ENCODE assay signal across 28 cellular contexts in genomic region chr7:140033779-140034363, GRCh38. TPM values are rescaled to one million over a fixed set of nuclear protein-coding genes. Genes with fewer than 3 reads are reported as not detected.
DNase-seq lines count a peak whose midpoint lies in the region; ATAC-seq, FAIRE-seq and TF ChIP-seq lines count a peak whose summit lies in the region.
"Had no signal": no experiment of that assay in that cellular context is flagged by ENCODE, and none has a peak within 500 bp of the region (broad histone marks: within the 10 kb centered on the region; RNA-seq: fewer than 3 reads in every experiment).

No MANE protein-coding gene starts in this region.

- peak overlapping the region; percentile 47 for H2BK120ac ChIP-seq in IMR-90 (ENCODE audit: low read depth, low read length)

- no peak overlapping the region for H2BK5ac ChIP-seq in IMR-90 (ENCODE audit: low read depth, low read length, poor library complexity, severe bottlenecking)

- peak overlapping the region; percentile 53; the same call in 1 of the 2 replicates for H2BK20ac ChIP-seq in IMR-90 (ENCODE audit: low read depth, low read length)

- ATAC-seq in IMR-90 (ENCODE audit: low read depth) (no peak), K562 (no peak), foreskin keratinocyte (peak; percentile 88), HG03520 (IDR thresholded peaks at IDR 0.05; ENCODE audit: unreplicated experiment) (no peak)
- ATAC-seq: naive thymus-derived CD4-positive, alpha-beta T cell had no signal

- H3K9me3 Mint-ChIP-seq in immature natural killer cell: no peaks in the 10 kb centered on the region
- H3K9me3 Mint-ChIP-seq: activated T-cell treated with anti-CD3 and anti-CD28 coated beads, Interleukin-2, amount 50 U/mL, for 24 hours; naive thymus-derived CD4-positive, alpha-beta T cell; T-helper 2 cell treated with Interferon-gamma antibody and Interleukin-4, amounts not matched to agents 5 μg/mL and 100 μg/mL, for 36 hours had no signal

- H3K4me3 ChIP-seq in ACC112 (ENCODE audit: low read depth, low read length) (no peak overlapping the region), IMR-90 (ENCODE audit: insufficient read depth, low read depth, low read length) (no peak overlapping the region), K562 (no peak overlapping the region)
- H3K4me3 ChIP-seq: esophagus squamous epithelium, HAP-1, transverse colon had no signal

- peak overlapping the region in 1 of 2 experiments; percentile 88; a peak in 1 of 4 replicates for H4K8ac ChIP-seq in IMR-90 (ENCODE audit: low read depth in 2 of 2, low read length in 2 of 2)

- H3K27me3 ChIP-seq in ACC112 (ENCODE audit: insufficient read depth, low read length): no peaks in the 10 kb centered on the region
- H3K27me3 ChIP-seq in IMR-90 (ENCODE audit: control insufficient read depth, insufficient read depth, low read length): no peaks in the 10 kb centered on the region
- H3K27me3 ChIP-seq in K562 (ENCODE audit: control insufficient read depth in 2 of 2, insufficient read depth in 2 of 2, low read length in 2 of 2): no peaks in the 10 kb centered on the region
- H3K27me3 ChIP-seq in foreskin keratinocyte: no peaks in the 10 kb centered on the region
- H3K27me3 ChIP-seq: esophagus squamous epithelium, transverse colon had no signal

- TF ChIP-seq EP300 in K562 (IDR thresholded peaks at IDR 0.05; ENCODE audit: low read length): no peak

- H3K56ac ChIP-seq in IMR-90 (ENCODE audit: extremely low read depth, insufficient read depth, low read length): no peak overlapping the region

- TF ChIP-seq CTCF in IMR-90 (conservative IDR thresholded peaks at IDR 0.05; ENCODE audit: low read depth, low read length) (no peak), K562 (IDR thresholded peaks at IDR 0.05 in 2 of 3, conservative IDR thresholded peaks at IDR 0.05 in 1 of 3; ENCODE audit: insufficient read depth in 2 of 3, low read depth in 1 of 3, low read length in 3 of 3) (no peak), foreskin keratinocyte (conservative IDR thresholded peaks at IDR 0.05) (no peak)

- H3K79me1 ChIP-seq in IMR-90 (ENCODE audit: low read depth in 1 of 2, low read length in 2 of 2): peaks cover 0 to 17% of the 10 kb centered on the region in 2 experiments; a peak in 1 of 4 replicates

- BruUV-seq in IMR-90 (replicated peaks; lab: Mats Ljungman, UMichigan) (no TSS peak), K562 (replicated peaks; lab: Mats Ljungman, UMichigan) (no TSS peak)

- H2AK9ac ChIP-seq in IMR-90 (replicated peaks; ENCODE audit: low read depth, low read length, poor library complexity): no peak overlapping the region

- H3K9me3 ChIP-seq in IMR-90 (ENCODE audit: control insufficient read depth, insufficient read depth, low read length) (no peaks in the 10 kb centered on the region), K562 (replicated peaks; ENCODE audit: control insufficient read depth, insufficient read depth, low read depth, low read length) (no peaks in the 10 kb centered on the region)
- H3K9me3 ChIP-seq: esophagus squamous epithelium, HAP-1, transverse colon had no signal

- DNase-seq in IMR-90 (peak; percentile 11), K562 (ENCODE audit: extremely low read depth in 1 of 4, low spot score in 3 of 4) (no peak), foreskin keratinocyte (peak; percentile 97 to 98), foreskin melanocyte (no peak), immature natural killer cell (no peak), retina (no peak)
- DNase-seq: activated CD4-positive, alpha-beta T cell treated with anti-CD3 and anti-CD28 coated beads for 48 hours; activated CD8-positive, alpha-beta memory T cell treated with anti-CD3 and anti-CD28 coated beads for 24 hours; activated naive CD4-positive, alpha-beta T cell treated with Interleukin-2 at 50 U/mL for 16 hours; activated T-cell treated with anti-CD3 and anti-CD28 coated beads, Interleukin-2, amount 50 U/mL, for 24 hours; cortex of kidney; esophagus squamous epithelium; GF-D8; kidney; midbrain; naive thymus-derived CD4-positive, alpha-beta T cell; NCI-H1436 treated with DMSO at 0.1 percent for 48 hours; NCI-H2107; NCI-H774; occipital lobe; stimulated activated CD4-positive, alpha-beta T cell treated with anti-CD3 and anti-CD28 coated beads, Interleukin-2, amount 100 ng/mL, for 48 hours; transverse colon had no signal

- intact Hi-C loops in IMR-90 (cut with micrococcal nuclease) (no loop called here), K562 (cut with micrococcal nuclease) (no loop called here)

- peaks cover 19% of the 10 kb centered on the region; the same call in 1 of the 2 replicates for H3K36me3 ChIP-seq in ACC112 (ENCODE audit: insufficient read depth, low read length)
- H3K36me3 ChIP-seq in IMR-90 (ENCODE audit: control insufficient read depth, insufficient read depth, low read length): peaks cover 7% of the 10 kb centered on the region
- H3K36me3 ChIP-seq in K562 (ENCODE audit: control insufficient read depth, insufficient read depth, low read length): peaks cover 25% of the 10 kb centered on the region; the same call in 2 of the 3 replicates
- H3K36me3 ChIP-seq: HAP-1 had no signal

- peaks cover 21 to 32% of the 10 kb centered on the region in 2 donors for H3K4me1 Mint-ChIP-seq in immature natural killer cell

- H3K9me1 ChIP-seq in IMR-90 (ENCODE audit: insufficient read depth, low read length): peaks cover 20% of the 10 kb centered on the region
- no peaks in the 10 kb centered on the region for H3K9me1 ChIP-seq in K562 (ENCODE audit: control insufficient read depth, insufficient read depth, low read length)

- WGBS in IMR-90 (ENCODE audit: extremely low coverage in 2 of 2, insufficient read length in 1 of 2), 2 experiments: 94% methylated on average over 11 of the region's 14 CpGs; no CpG with 5 or more reads in 1 of the 2 experiments
- WGBS in K562 (ENCODE audit: insufficient coverage, low coverage, missing lambda C conversion rate): 83% methylated on average over 14 of the region's 14 CpGs

- POLR2A ChIA-PET in IMR-90 (lab: Charles Lee; ENCODE audit: unreplicated experiment) (no interaction called here), K562 (lab: Yijun Ruan, JAX) (no interaction called here)

- peaks cover 42% of the 10 kb centered on the region for H3K4me1 ChIP-seq in ACC112 (ENCODE audit: control insufficient read depth, insufficient read depth, low read length, unreplicated experiment)
- peaks cover 13% of the 10 kb centered on the region for H3K4me1 ChIP-seq in IMR-90 (ENCODE audit: control insufficient read depth, insufficient read depth, low read length)
- H3K4me1 ChIP-seq in K562 (replicated peaks in 1 of 2; ENCODE audit: control insufficient read depth in 2 of 2, insufficient read depth in 2 of 2, low read length in 2 of 2): no peaks in the 10 kb centered on the region
- peaks cover 29% of the 10 kb centered on the region for H3K4me1 ChIP-seq in foreskin keratinocyte
- H3K4me1 ChIP-seq: esophagus squamous epithelium, HAP-1, transverse colon had no signal

- H3K27ac Mint-ChIP-seq in immature natural killer cell: no peak overlapping the region
- H3K27ac Mint-ChIP-seq: activated T-cell treated with anti-CD3 and anti-CD28 coated beads, Interleukin-2, amount 50 U/mL, for 24 hours; T-helper 2 cell treated with Interferon-gamma antibody and Interleukin-4, amounts not matched to agents 5 μg/mL and 100 μg/mL, for 36 hours had no signal

- peaks cover 21 to 44% (median 24%) of the 10 kb centered on the region in 3 donors for H3K36me3 Mint-ChIP-seq in immature natural killer cell

- in situ Hi-C loops in IMR-90 (cut with MboI; ENCODE audit: low sequenced_read_pairs) (no loop called here), K562 (cut with MboI) (no loop called here)

- CTCF ChIA-PET in IMR-90 (lab: Yijun Ruan, JAX) (no interaction called here), K562 (lab: Yijun Ruan, JAX; ENCODE audit: low intra/inter-chr PET ratio) (no interaction called here)

- H2AK5ac ChIP-seq in IMR-90 (ENCODE audit: low read depth, low read length): peak overlapping the region; percentile 89

- H2BK15ac ChIP-seq in IMR-90 (ENCODE audit: low read depth, low read length): peak overlapping the region; percentile 91; the same call in 1 of the 3 replicates

- H3K4me2 ChIP-seq in IMR-90 (ENCODE audit: low read depth, low read length): no peak overlapping the region
- H3K4me2 ChIP-seq in K562 (ENCODE audit: insufficient read depth, low read length): no peak overlapping the region
- H3K4me2 ChIP-seq: KMS-11 had no signal

- H3K27ac ChIP-seq in ACC112 (ENCODE audit: low read depth, low read length) (peak overlapping the region; percentile 80), IMR-90 (ENCODE audit: insufficient read depth, low read length) (no peak overlapping the region), K562 (ENCODE audit: extremely low read depth, low read depth, low read length) (no peak overlapping the region), foreskin keratinocyte (peak overlapping the region; percentile 99)
- H3K27ac ChIP-seq: esophagus squamous epithelium, KMS-11, transverse colon, VCaP had no signal

- H3K4me3 Mint-ChIP-seq in immature natural killer cell: no peak overlapping the region
- H3K4me3 Mint-ChIP-seq: activated T-cell treated with anti-CD3 and anti-CD28 coated beads, Interleukin-2, amount 50 U/mL, for 24 hours had no signal

- H3K27me3 Mint-ChIP-seq in immature natural killer cell (ENCODE audit: low read depth in 3 of 3): peaks cover 0 to 5% (median 4%) of the 10 kb centered on the region in 3 donors
- H3K27me3 Mint-ChIP-seq: activated T-cell treated with anti-CD3 and anti-CD28 coated beads, Interleukin-2, amount 50 U/mL, for 24 hours; naive thymus-derived CD4-positive, alpha-beta T cell had no signal

- no peak for TF ChIP-seq RAD21 in IMR-90 (IDR thresholded peaks at IDR 0.05; ENCODE audit: low read length)
- TF ChIP-seq RAD21 in K562 (CRISPR knock-in tag; conservative IDR thresholded peaks at IDR 0.05 in 1 of 2, IDR thresholded peaks at IDR 0.05 in 1 of 2): no peak

- FAIRE-seq in K562 (lab: Jason Lieb, UNC): no peak
- FAIRE-seq: kidney had no signal

- H4K5ac ChIP-seq in IMR-90 (ENCODE audit: low read depth, low read length): no peak overlapping the region

- H4K20me1 ChIP-seq in IMR-90 (ENCODE audit: insufficient read depth, low read length) (no peaks in the 10 kb centered on the region), K562 (replicated peaks; ENCODE audit: control insufficient read depth, insufficient read depth, low read length) (no peaks in the 10 kb centered on the region)

- H3K9ac ChIP-seq in IMR-90 (ENCODE audit: low read depth, low read length): no peak overlapping the region
- no peak overlapping the region for H3K9ac ChIP-seq in K562 (ENCODE audit: insufficient read depth in 1 of 2, low read depth in 2 of 2, low read length in 2 of 2)
- H3K9ac ChIP-seq: KMS-11 had no signal

- TF ChIP-seq POLR2A in IMR-90 (IDR thresholded peaks at IDR 0.05; ENCODE audit: low read depth, low read length) (no peak), K562 (conservative IDR thresholded peaks at IDR 0.05) (no peak)

- H3K23ac ChIP-seq in IMR-90 (ENCODE audit: low read depth, low read length): no peak overlapping the region

- H3K14ac ChIP-seq in IMR-90 (replicated peaks; ENCODE audit: low read depth, low read length): peak overlapping the region; percentile 69; the same call in 1 of the 2 replicates

- H2AFZ ChIP-seq in ACC112 (ENCODE audit: low read length, unreplicated experiment) (no peak overlapping the region), IMR-90 (replicated peaks; ENCODE audit: low read length, poor library complexity) (no peak overlapping the region), K562 (ENCODE audit: low read depth, low read length) (no peak overlapping the region)

- H4K91ac ChIP-seq in IMR-90 (ENCODE audit: insufficient read depth, low read depth, low read length): peak overlapping the region; percentile 56; the same call in 1 of the 2 replicates

- H3K79me2 ChIP-seq in ACC112 (ENCODE audit: control insufficient read depth, insufficient read depth, low read length, unreplicated experiment) (peaks cover 21% of the 10 kb centered on the region), K562 (ENCODE audit: control insufficient read depth, insufficient read depth, low read length) (no peaks in the 10 kb centered on the region)

- H3K4ac ChIP-seq in IMR-90 (ENCODE audit: low read depth, low read length): peak overlapping the region; percentile 58; the same call in 1 of the 2 replicates

- no peak overlapping the region for H3K18ac ChIP-seq in IMR-90 (ENCODE audit: low read depth, low read length)

- dilution Hi-C loops in IMR-90 (cut with HindIII; ENCODE audit: low sequenced_read_pairs, unreplicated experiment): no loop called here

RNA-seq across cellular contexts. Expression of gene PARP12, which starts 28.9 kb away (rescaled TPM):
- total RNA-seq in IMR-90 (2012; rRNA removed): 6.9 and 7.2 TPM in 2 replicates
- polyA plus RNA-seq in IMR-90 (2012; rRNA removed): 11.3 and 14.0 TPM in 2 replicates
- 12.1 and 12.8 TPM in 2 replicates for polyA plus RNA-seq in IMR-90 (2012; cell fraction: cytosol; rRNA removed)
- polyA plus RNA-seq in IMR-90 (2012; cell fraction: nucleus; rRNA removed; ENCODE audit: low replicate concordance): 25.9 and 32.5 TPM in 2 replicates
- total RNA-seq in K562 (2011; cell fraction: chromatin; rRNA removed; ENCODE audit: low replicate concordance): 109 and 119 TPM in 2 replicates
- 57.4 and 59.0 TPM in 2 replicates for total RNA-seq in K562 (2011; cell fraction: nucleolus; rRNA removed)
- total RNA-seq in K562 (2011; cell fraction: nucleoplasm; rRNA removed): 88.5 and 107 TPM in 2 replicates
- 20.4 and 25.7 TPM in 2 replicates for total RNA-seq in K562 (2014; rRNA removed)
- total RNA-seq in K562 (2014; rRNA removed; fragmentation: Illumina TruSeq; extraction: Trizol): 20.6 and 23.5 TPM in 2 replicates
- 22.1 and 23.4 TPM in 2 replicates for total RNA-seq in K562 (2015; rRNA removed; fragmentation: Illumina TruSeq; extraction: Trizol)
- 23.3 and 25.5 TPM in 2 replicates for total RNA-seq in K562 (2021)
- polyA plus RNA-seq in K562 (2011; rRNA removed): 35.6 and 40.4 TPM in 2 replicates
- polyA plus RNA-seq in K562 (2011; cell fraction: cytosol; rRNA removed): 26.6 and 44.3 TPM in 2 replicates
- 108 and 147 TPM in 2 replicates for polyA plus RNA-seq in K562 (2011; cell fraction: nucleus; rRNA removed)
- 18.4 and 26.4 TPM in 2 replicates for polyA plus RNA-seq in K562 (2012)
- 24.7 and 27.7 TPM in 2 replicates for polyA plus RNA-seq in K562 (2014; fragmentation: Illumina TruSeq; extraction: Trizol)
- 1 to 10 TPM; 4.6 to 7.1 TPM for polyA plus RNA-seq in K562 (2014; fragmentation: Nextera tagmentation; extraction: Ambion mirVana)
- 21.4 and 23.9 TPM in 2 replicates for polyA plus RNA-seq in K562 (2014; rRNA removed)
- 33.4 and 43.2 TPM in 2 replicates for polyA minus RNA-seq in K562 (2011; rRNA and poly(A)+ RNA removed)
- polyA minus RNA-seq in K562 (2011; cell fraction: cytosol; rRNA and poly(A)+ RNA removed): 21.9 and 24.1 TPM in 2 replicates
- 31.2 and 37.2 TPM in 2 replicates for polyA minus RNA-seq in K562 (2011; cell fraction: nucleus; rRNA and poly(A)+ RNA removed)
- 61.0 and 67.0 TPM in 2 replicates for total RNA-seq in foreskin keratinocyte
- 37.4 and 41.7 TPM in 2 replicates for polyA plus RNA-seq in foreskin keratinocyte
- 10 to 100 TPM; 23.3 to 26.8 (median 24.3) TPM for polyA plus RNA-seq in immature natural killer cell

Comparison
In these comparisons a context has a peak if more than half of its experiments do, and no peak if none do; other contexts are left out.
1. H3K27ac ChIP-seq: peak in ACC112 (single experiment) and foreskin keratinocyte (single experiment); none in IMR-90 (single experiment) and K562 (single experiment).
2. DNase-seq: peak in IMR-90 (single experiment) and foreskin keratinocyte (2 of 2); none in K562 (0 of 4), foreskin melanocyte (single experiment), immature natural killer cell (0 of 3) and retina (single experiment).